Comparison of ENCODE assay signal across 15 cellular contexts in genomic region chr12:18926188-18926587, GRCh38.
DNase-seq lines count a peak whose midpoint lies in the region; ATAC-seq and TF ChIP-seq lines count a peak whose summit lies in the region.
"Had no signal": no experiment of that assay in that cellular context is flagged by ENCODE, and none has a peak within 500 bp of the region (broad histone marks: within the 10 kb centered on the region; RNA-seq: fewer than 3 reads in every experiment).

No MANE protein-coding gene starts in this region.

- H3K4me3 Mint-ChIP-seq in glutamatergic neuron (ENCODE audit: unreplicated experiment), result peak overlapping the region; percentile 24
- H3K4me3 Mint-ChIP-seq: CD8-positive, alpha-beta memory T cell; IgD-negative memory B cell had no signal

- no peak for TF ChIP-seq CTCF in glutamatergic neuron (IDR thresholded peaks at IDR 0.05; ENCODE audit: partially characterized antibody, unreplicated experiment)

- peaks cover 15% of the 10 kb centered on the region for H3K36me3 Mint-ChIP-seq in glutamatergic neuron (ENCODE audit: unreplicated experiment)
- H3K36me3 Mint-ChIP-seq: CD8-positive, alpha-beta memory T cell had no signal

- DNase-seq in DMS 273 (lab: John Stamatoyannopoulos, UW; ENCODE audit: unreplicated experiment), result peak; percentile 3
- DNase-seq in DMS 273 treated with DMSO at 0.1 percent for 48 hours (lab: John Stamatoyannopoulos, UW), result no peak
- peak; percentile 52 for DNase-seq in NCI-H1436 treated with DMSO at 0.1 percent for 48 hours (lab: John Stamatoyannopoulos, UW)
- DNase-seq in NCI-H2227 treated with DMSO at 0.1 percent for 48 hours (lab: John Stamatoyannopoulos, UW), result peak; percentile 21
- DNase-seq in glutamatergic neuron, result peak; percentile 60
- no peak for DNase-seq in glomerular visceral epithelial cell (ENCODE audit: extremely low spot score)
- no peak for DNase-seq in stimulated activated CD4-positive, alpha-beta T cell treated with anti-CD3 and anti-CD28 coated beads, Interleukin-15, amount 100 ng/mL, for 24 hours
- DNase-seq: AML-193; Caco-2; CD8-positive, alpha-beta memory T cell; EL; GM23248; H7 had no signal

- H3K4me1 Mint-ChIP-seq in glutamatergic neuron (ENCODE audit: low read depth, unreplicated experiment), result peaks cover 28% of the 10 kb centered on the region
- H3K4me1 Mint-ChIP-seq: IgD-negative memory B cell had no signal

- ATAC-seq in GM18907 (IDR thresholded peaks at IDR 0.05; ENCODE audit: unreplicated experiment), result no peak

- peak overlapping the region; percentile 86 for H3K27ac Mint-ChIP-seq in glutamatergic neuron (ENCODE audit: unreplicated experiment)
- H3K27ac Mint-ChIP-seq: CD8-positive, alpha-beta memory T cell; IgD-negative memory B cell had no signal

- H3K9me3 Mint-ChIP-seq in glutamatergic neuron (ENCODE audit: unreplicated experiment), result peaks cover 8% of the 10 kb centered on the region

- peaks cover 4% of the 10 kb centered on the region for H3K27me3 Mint-ChIP-seq in glutamatergic neuron (ENCODE audit: unreplicated experiment)
- H3K27me3 Mint-ChIP-seq: IgD-negative memory B cell had no signal

Comparison
In these comparisons a context has a peak if more than half of its experiments do, and no peak if none do; other contexts are left out.
1. DNase-seq: peak in DMS 273 (single experiment), NCI-H1436 treated with DMSO at 0.1 percent for 48 hours (single experiment), NCI-H2227 treated with DMSO at 0.1 percent for 48 hours (single experiment) and glutamatergic neuron (single experiment); none in DMS 273 treated with DMSO at 0.1 percent for 48 hours (single experiment), glomerular visceral epithelial cell (single experiment) and stimulated activated CD4-positive, alpha-beta T cell treated with anti-CD3 and anti-CD28 coated beads, Interleukin-15, amount 100 ng/mL, for 24 hours (single experiment).